ENCODE assay signal across 14 cellular contexts in genomic region chr6:142899101-142899760, GRCh38.
"Had no signal": no experiment of that assay in that cellular context is flagged by ENCODE, and none has a peak within 500 bp of the region (broad histone marks: within the 10 kb centered on the region; RNA-seq: fewer than 3 reads in every experiment).

No MANE protein-coding gene starts in this region.

- DNase-seq: activated CD4-positive, alpha-beta T cell treated with anti-CD3 and anti-CD28 coated beads, Interleukin-2, amount 10 ng/mL, durations not matched to agents 24 days and 14 days; activated effector memory CD4-positive, alpha-beta T cell treated with anti-CD3 and anti-CD28 coated beads, Interleukin-2, amount 50 U/mL, for 16 hours; effector memory CD8-positive, alpha-beta T cell; foreskin melanocyte; head of caudate nucleus; left colon; naive thymus-derived CD8-positive, alpha-beta T cell; stimulated activated CD4-positive, alpha-beta T cell treated with anti-CD3 and anti-CD28 coated beads, Interleukin-2, amount 100 ng/mL, for 48 hours; stimulated activated naive CD4-positive, alpha-beta T cell treated with Interleukin-2 at 50 U/mL for 16 hours; T-helper 17 cell; upper lobe of left lung had no signal

- H3K27me3 Mint-ChIP-seq: activated CD4-positive, alpha-beta T cell treated with anti-CD3 and anti-CD28 coated beads, Interleukin-2, amount 10 ng/mL, durations not matched to agents 24 days and 14 days; effector memory CD8-positive, alpha-beta T cell; naive thymus-derived CD8-positive, alpha-beta T cell; T-helper 17 cell had no signal

- ATAC-seq: effector memory CD8-positive, alpha-beta T cell; left colon; naive thymus-derived CD8-positive, alpha-beta T cell; T-helper 17 cell; WTC11 had no signal

- H3K4me3 Mint-ChIP-seq: effector memory CD8-positive, alpha-beta T cell; WTC11 had no signal

- H3K27ac ChIP-seq: ascending aorta, SK-N-MC, upper lobe of left lung had no signal

- H3K9me3 ChIP-seq: ascending aorta, upper lobe of left lung had no signal

- H3K9me3 Mint-ChIP-seq: effector memory CD8-positive, alpha-beta T cell; naive thymus-derived CD8-positive, alpha-beta T cell; WTC11 had no signal

- H3K27me3 ChIP-seq: ascending aorta, upper lobe of left lung had no signal

- H3K36me3 Mint-ChIP-seq: WTC11 had no signal

- H3K27ac Mint-ChIP-seq: T-helper 17 cell, WTC11 had no signal

- H3K36me3 ChIP-seq: ascending aorta, upper lobe of left lung had no signal

- H3K4me3 ChIP-seq: ascending aorta, upper lobe of left lung had no signal
